8 cellular contexts compared by ENCODE assay signal in genomic region chr1:193059282-193060225, GRCh38. TPM values are rescaled to one million over a fixed set of nuclear protein-coding genes. Genes with fewer than 3 reads are reported as not detected.
DNase-seq lines count a peak whose midpoint lies in the region; ATAC-seq, FAIRE-seq and TF ChIP-seq lines count a peak whose summit lies in the region.

Gene RO60, plus strand, starts transcription at chr1:193059612. Its CDS starts 9,443 bp downstream, at chr1:193069055.
Gene UCHL5, minus strand, starts transcription at chr1:193059360. Its CDS starts 100 bp downstream, at chr1:193059260.

- FAIRE-seq in keratinocyte (lab: Jason Lieb, UNC) = peak; percentile 61

- ATAC-seq in GM19043 (IDR thresholded peaks at IDR 0.05; ENCODE audit: low read depth, unreplicated experiment) = peak; percentile 92
- ATAC-seq in HG03378 (IDR thresholded peaks at IDR 0.05; ENCODE audit: unreplicated experiment) = peak; percentile 94

- H2AFZ ChIP-seq in keratinocyte (ENCODE audit: control insufficient read depth, low read length) = peak within 1 kb of the TSS; percentile 99

- dilution Hi-C loops in keratinocyte (cut with MboI; ENCODE audit: extremely low pct_ligation_motif_present, low sequenced_read_pairs) = no loop called here

- peak within 1 kb of the TSS; percentile 74 to 98 (median 82) for H3K4me3 ChIP-seq in keratinocyte (ENCODE audit: control insufficient read depth in 2 of 3, extremely low read depth in 1 of 3, insufficient read depth in 2 of 3, low read depth in 1 of 3, low read length in 3 of 3)

- peaks cover 18% of the 10 kb centered on the region for H3K4me1 ChIP-seq in keratinocyte (ENCODE audit: control insufficient read depth, extremely low read depth, insufficient read depth, low read length)

- peak within 1 kb of the TSS; percentile 99 for H3K4me2 ChIP-seq in keratinocyte (ENCODE audit: control insufficient read depth, extremely low read depth, insufficient read depth, low read depth, low read length)

- peak within 1 kb of the TSS; percentile 98 for H3K9ac ChIP-seq in keratinocyte (ENCODE audit: control insufficient read depth, extremely low read depth, insufficient read depth, low read length)

- H3K36me3 ChIP-seq in keratinocyte (ENCODE audit: control insufficient read depth in 2 of 2, extremely low read depth in 1 of 2, insufficient read depth in 2 of 2, low read length in 2 of 2) = peaks cover 0 to 3% of the 10 kb centered on the region in 2 experiments

- peaks cover 86% of the 10 kb centered on the region for H3K79me2 ChIP-seq in keratinocyte (ENCODE audit: control insufficient read depth, insufficient read depth, low read length)

- peak in 1 of 3 experiments; percentile 15 for TF ChIP-seq CTCF in keratinocyte (optimal IDR thresholded peaks at IDR 0.05 in 1 of 3, IDR thresholded peaks at IDR 0.05 in 1 of 3, conservative IDR thresholded peaks at IDR 0.05 in 1 of 3; ENCODE audit: extremely low read depth in 1 of 3, insufficient read depth in 2 of 3, low read length in 3 of 3)

- no peaks in the 10 kb centered on the region for H4K20me1 ChIP-seq in keratinocyte (ENCODE audit: control insufficient read depth, extremely low read depth, insufficient read depth, low read length)

- DNase-seq in AG20443 (ENCODE audit: low spot score) (peak; percentile 96), NCI-H460 (ENCODE audit: extremely low read depth, low read depth) (peak; percentile 100), cerebellar nuclear complex (lab: John Stamatoyannopoulos, UW) (peak; percentile 48 to 90), keratinocyte (ENCODE audit: low read depth, low spot score) (peak; percentile 69)
- peak; percentile 89 for DNase-seq in activated CD4-positive, CD25-positive, alpha-beta regulatory T cell treated with anti-CD3 and anti-CD28 coated beads, Interleukin-2, amount 50 U/mL, for 72 hours
- DNase-seq in stimulated activated CD4-positive, alpha-beta T cell treated with anti-CD3 and anti-CD28 coated beads, Interleukin-15, amount 100 ng/mL, for 1 hour (ENCODE audit: low read depth in 1 of 2, low spot score in 1 of 2) = peak; percentile 83 to 85

- H3K27ac ChIP-seq in keratinocyte (ENCODE audit: control insufficient read depth, insufficient read depth, low read length) = peak within 1 kb of the TSS; percentile 94

- H3K9me1 ChIP-seq in keratinocyte (ENCODE audit: control insufficient read depth, extremely low read depth, insufficient read depth, low read length) = no peaks in the 10 kb centered on the region

- H3K27me3 ChIP-seq in keratinocyte (ENCODE audit: control insufficient read depth, extremely low read depth, insufficient read depth, low read length) = no peaks in the 10 kb centered on the region

- H3K9me3 ChIP-seq in keratinocyte (ENCODE audit: control insufficient read depth, low read depth, low read length) = no peaks in the 10 kb centered on the region

RNA-seq across cellular contexts. Expression of gene RO60, which starts in this region (rescaled TPM):
- 229 and 239 TPM in 2 replicates for total RNA-seq in NCI-H460 (2014; rRNA removed; shearing (Covaris generic))
- 27.8 and 50.4 TPM in 2 replicates for polyA plus RNA-seq in NCI-H460 (2014; cell fraction: nucleus; rRNA removed)
- polyA plus RNA-seq in keratinocyte = 22.0 to 27.1 TPM (median 25.6 TPM) in 3 replicates
- 52.1 TPM for polyA plus RNA-seq in keratinocyte (2011; ENCODE audit: low read depth)
- polyA plus RNA-seq in keratinocyte (2011; cell fraction: cytosol; rRNA removed) = 8.3 and 14.8 TPM in 2 replicates
- 16.1 and 25.5 TPM in 2 replicates for polyA plus RNA-seq in keratinocyte (2011; cell fraction: nucleus; rRNA removed)
- 21.4 and 26.2 TPM in 2 replicates for polyA plus RNA-seq in keratinocyte (2012; ENCODE audit: low replicate concordance)
- polyA minus RNA-seq in keratinocyte = 19.3 to 101 TPM (median 77.2 TPM) in 3 replicates
- 78.5 TPM for polyA minus RNA-seq in keratinocyte (2011; cell fraction: cytosol; rRNA and poly(A)+ RNA removed)
- 71.5 and 109 TPM in 2 replicates for polyA minus RNA-seq in keratinocyte (2011; cell fraction: nucleus; rRNA and poly(A)+ RNA removed)

RNA-seq across cellular contexts. Expression of gene UCHL5, which starts in this region (rescaled TPM):
- total RNA-seq in NCI-H460 (2014; rRNA removed; shearing (Covaris generic)) = 78.0 and 93.7 TPM in 2 replicates
- polyA plus RNA-seq in NCI-H460 (2014; cell fraction: nucleus; rRNA removed) = 81.9 and 98.2 TPM in 2 replicates
- polyA plus RNA-seq in keratinocyte = 26.5 to 53.7 TPM (median 34.0 TPM) in 3 replicates
- polyA plus RNA-seq in keratinocyte (2011; ENCODE audit: low read depth) = 127 TPM
- 29.5 and 41.1 TPM in 2 replicates for polyA plus RNA-seq in keratinocyte (2011; cell fraction: cytosol; rRNA removed)
- 17.4 and 34.8 TPM in 2 replicates for polyA plus RNA-seq in keratinocyte (2011; cell fraction: nucleus; rRNA removed)
- 25.8 and 42.4 TPM in 2 replicates for polyA plus RNA-seq in keratinocyte (2012; ENCODE audit: low replicate concordance)
- polyA minus RNA-seq in keratinocyte = 2.1 to 34.2 TPM (median 19.2 TPM) in 3 replicates
- polyA minus RNA-seq in keratinocyte (2011; cell fraction: cytosol; rRNA and poly(A)+ RNA removed) = 23.0 TPM
- polyA minus RNA-seq in keratinocyte (2011; cell fraction: nucleus; rRNA and poly(A)+ RNA removed) = 26.3 and 51.0 TPM in 2 replicates

Comparison
In these comparisons a context has a peak if more than half of its experiments do, and no peak if none do; other contexts are left out.
1. Peak in every context shown above with its lines: DNase-seq, ATAC-seq, H3K4me3 ChIP-seq and H3K27ac ChIP-seq.